8 cellular contexts compared by ENCODE assay signal in the genomic region with DNA sequence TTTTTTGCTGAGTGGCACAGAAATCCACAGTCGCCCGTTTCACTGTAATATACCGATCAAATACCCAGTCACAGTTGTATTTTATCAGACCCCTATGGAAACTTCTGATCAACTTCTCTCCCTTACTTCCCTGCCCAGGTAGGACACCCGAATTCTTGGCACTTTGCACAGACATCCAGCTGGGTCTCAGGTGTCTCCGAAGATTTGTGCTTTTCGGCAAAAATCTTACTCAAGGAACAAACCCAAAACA. TPM values are rescaled to one million over a fixed set of nuclear protein-coding genes. Genes with fewer than 3 reads are reported as not detected.
DNase-seq lines count a peak whose midpoint lies in the region; ATAC-seq and TF ChIP-seq lines count a peak whose summit lies in the region.

No MANE protein-coding gene starts in this region.

- H3K4me1 Mint-ChIP-seq in natural killer cell: peaks cover 33 to 41% of the 10 kb centered on the region in 2 donors

- H3K27ac ChIP-seq in duodenal mucosa (ENCODE audit: low read depth, low read length): no peak overlapping the region

- TF ChIP-seq CTCF in BE2C (IDR thresholded peaks at IDR 0.05; ENCODE audit: low read depth, low read length) (no peak), natural killer cell (IDR thresholded peaks at IDR 0.05) (no peak)

- H3K9me3 ChIP-seq in BE2C (no peaks in the 10 kb centered on the region), duodenal mucosa (ENCODE audit: control insufficient read depth in 1 of 2, low read length in 2 of 2) (no peaks in the 10 kb centered on the region)

- intact Hi-C loops in natural killer cell (cut with micrococcal nuclease): no loop called here

- ATAC-seq in natural killer cell (no peak), GM19023 (IDR thresholded peaks at IDR 0.05; ENCODE audit: unreplicated experiment) (no peak), GM18870 (IDR thresholded peaks at IDR 0.05; ENCODE audit: unreplicated experiment) (no peak), HG02759 (IDR thresholded peaks at IDR 0.05; ENCODE audit: unreplicated experiment) (no peak)

- peak overlapping the region; percentile 62 to 65 for H3K9ac ChIP-seq in duodenal mucosa (ENCODE audit: low read depth in 1 of 2, low read length in 2 of 2)

- H3K4me1 ChIP-seq in BE2C: peaks cover 7% of the 10 kb centered on the region
- peaks cover 4 to 7% of the 10 kb centered on the region in 2 donors for H3K4me1 ChIP-seq in duodenal mucosa (ENCODE audit: control insufficient read depth in 1 of 2, insufficient read depth in 2 of 2, low read length in 2 of 2)

- peak overlapping the region; percentile 56 to 81 for H3K27ac Mint-ChIP-seq in natural killer cell

- H3K27me3 ChIP-seq in BE2C: no peaks in the 10 kb centered on the region
- no peaks in the 10 kb centered on the region for H3K27me3 ChIP-seq in duodenal mucosa (ENCODE audit: control insufficient read depth in 1 of 2, insufficient read depth in 2 of 2, low read length in 2 of 2)

- DNase-seq in BE2C (no peak), LoVo (ENCODE audit: low spot score) (peak; percentile 6), natural killer cell (no peak), hepatic stellate cell (ENCODE audit: low spot score) (no peak)

- peak overlapping the region; percentile 91 for H3K4me3 Mint-ChIP-seq in natural killer cell

- H3K4me3 ChIP-seq in BE2C (ENCODE audit: low read depth, low read length): peak overlapping the region; percentile 95
- peak overlapping the region; percentile 70 to 81 for H3K4me3 ChIP-seq in duodenal mucosa (ENCODE audit: low read depth in 1 of 2, low read length in 2 of 2)

- H3K9me3 Mint-ChIP-seq in natural killer cell: no peaks in the 10 kb centered on the region

- no peaks in the 10 kb centered on the region for H3K27me3 Mint-ChIP-seq in natural killer cell (ENCODE audit: low read depth in 2 of 2)

- no peaks in the 10 kb centered on the region for H3K36me3 Mint-ChIP-seq in natural killer cell

- H3K36me3 ChIP-seq in BE2C (no peaks in the 10 kb centered on the region), duodenal mucosa (ENCODE audit: control insufficient read depth in 1 of 2, insufficient read depth in 2 of 2, low read length in 2 of 2) (peaks cover 0 to 4% of the 10 kb centered on the region in 2 donors)

RNA-seq across cellular contexts. Expression of gene MREG, which starts 0.6 kb away (rescaled TPM):
- polyA plus RNA-seq in BE2C (2012; ENCODE audit: insufficient read depth, insufficient read length, low read depth): 9.5 TPM
- 1 to 10 TPM; 4.0 to 9.8 (median 6.8) TPM for total RNA-seq in natural killer cell
